Comparison of ENCODE assay signal across 8 cellular contexts in the genomic region with DNA sequence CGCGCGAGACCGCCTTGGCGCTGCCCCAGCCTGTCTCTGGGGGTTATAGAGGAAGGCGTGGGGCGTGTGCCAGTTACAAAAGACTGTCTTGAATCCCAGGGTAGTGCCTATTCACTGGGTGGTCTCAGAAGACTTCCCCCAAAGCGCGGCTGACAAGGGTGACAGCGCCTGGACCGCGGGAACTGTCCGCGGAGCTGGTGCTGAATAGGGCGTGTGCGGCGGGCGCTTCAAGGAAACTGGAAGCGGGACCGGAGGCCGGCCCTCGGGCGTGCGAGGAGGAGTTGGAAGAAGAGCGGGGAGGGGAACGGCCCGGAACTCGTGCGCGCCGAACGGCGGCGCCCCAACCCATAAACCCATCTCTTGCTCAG. TPM values are rescaled to one million over a fixed set of nuclear protein-coding genes. Genes with fewer than 3 reads are reported as not detected.
DNase-seq lines count a peak whose midpoint lies in the region; ATAC-seq and TF ChIP-seq lines count a peak whose summit lies in the region.

No MANE protein-coding gene starts in this region.

- peak overlapping the region; percentile 34 for H3K4me3 Mint-ChIP-seq in activated CD4-positive, alpha-beta memory T cell treated with anti-CD3 and anti-CD28 coated beads, Interleukin-2, amount 10 ng/mL, durations not matched to agents 7 days and 5 days

- H3K4me2 ChIP-seq in neural cell (ENCODE audit: low read length), result no peak overlapping the region

- peaks cover 75% of the 10 kb centered on the region for H3K27me3 Mint-ChIP-seq in activated CD4-positive, alpha-beta memory T cell treated with anti-CD3 and anti-CD28 coated beads, Interleukin-2, amount 10 ng/mL, durations not matched to agents 7 days and 5 days

- H3K36me3 Mint-ChIP-seq in activated CD4-positive, alpha-beta memory T cell treated with anti-CD3 and anti-CD28 coated beads, Interleukin-2, amount 10 ng/mL, durations not matched to agents 7 days and 5 days (ENCODE audit: low read depth), result no peaks in the 10 kb centered on the region

- H4K20me1 ChIP-seq in neural cell (ENCODE audit: insufficient read depth), result no peaks in the 10 kb centered on the region

- H3K27me3 ChIP-seq in neural cell (ENCODE audit: insufficient read depth, low read depth, low read length), result peaks cover 98% of the 10 kb centered on the region

- TF ChIP-seq EP300 in neural cell (conservative IDR thresholded peaks at IDR 0.05; ENCODE audit: poor library complexity, severe bottlenecking), result no peak

- TF ChIP-seq RAD21 in neural cell (conservative IDR thresholded peaks at IDR 0.05), result no peak

- TF ChIP-seq CTCF in neural cell (IDR thresholded peaks at IDR 0.05; ENCODE audit: poor library complexity, severe bottlenecking), result no peak

- H3K36me3 ChIP-seq in neural cell (ENCODE audit: insufficient read depth, low read length), result no peaks in the 10 kb centered on the region

- POLR2A ChIA-PET in activated CD4-positive, alpha-beta memory T cell treated with anti-CD3 and anti-CD28 coated beads, Interleukin-2, amount 10 ng/mL, durations not matched to agents 7 days and 5 days (lab: Charles Lee), result interaction anchor here (1.4 to 2.4 kb wide), 3 partner anchors 11 to 57 kb away, joined by 4 to 14 read pairs (median 4); a partner anchor contains a TSS

- peak overlapping the region; percentile 72 for H3K4me3 ChIP-seq in neural cell (ENCODE audit: low read length)

- no peaks in the 10 kb centered on the region for H3K79me2 ChIP-seq in neural cell (replicated peaks; ENCODE audit: insufficient read depth, low read length)

- no peaks in the 10 kb centered on the region for H3K9me3 ChIP-seq in neural cell (ENCODE audit: low read length)

- H3K9me2 ChIP-seq in neural cell (ENCODE audit: insufficient read depth, low read length), result no peaks in the 10 kb centered on the region

- peaks cover 16% of the 10 kb centered on the region for H3K4me1 Mint-ChIP-seq in activated CD4-positive, alpha-beta memory T cell treated with anti-CD3 and anti-CD28 coated beads, Interleukin-2, amount 10 ng/mL, durations not matched to agents 7 days and 5 days

- no peak overlapping the region for H2AFZ ChIP-seq in neural cell (ENCODE audit: low read depth, low read length)

- DNase-seq in CD1c-positive myeloid dendritic cell (ENCODE audit: extremely low spot score) (peak; percentile 82), HuH-7.5 (ENCODE audit: low spot score) (peak; percentile 81), NCI-H2107 (lab: John Stamatoyannopoulos, UW) (no peak)
- DNase-seq in activated CD4-positive, alpha-beta memory T cell treated with anti-CD3 and anti-CD28 coated beads, Interleukin-2, amount 10 ng/mL, durations not matched to agents 7 days and 5 days, result peak; percentile 65

- CTCF ChIA-PET in activated CD4-positive, alpha-beta memory T cell treated with anti-CD3 and anti-CD28 coated beads, Interleukin-2, amount 10 ng/mL, durations not matched to agents 7 days and 5 days (lab: Charles Lee), result interaction anchor here (1.3 to 3.3 kb wide), 7 partner anchors 10 to 446 kb away, joined by 3 to 19 read pairs (median 8); a partner anchor contains a TSS

- H3K27ac ChIP-seq in neural cell (ENCODE audit: low read length), result no peak overlapping the region

- H3K9me3 Mint-ChIP-seq in activated CD4-positive, alpha-beta memory T cell treated with anti-CD3 and anti-CD28 coated beads, Interleukin-2, amount 10 ng/mL, durations not matched to agents 7 days and 5 days, result no peaks in the 10 kb centered on the region

- H3F3A ChIP-seq in neural cell (ENCODE audit: insufficient read depth, low read length, poor library complexity, severe bottlenecking), result no peaks in the 10 kb centered on the region

- ATAC-seq in esophagus mucosa (peak; percentile 47), GM19351 (IDR thresholded peaks at IDR 0.05; ENCODE audit: unreplicated experiment) (no peak), GM18519 (IDR thresholded peaks at IDR 0.05; ENCODE audit: low FRiP score, unreplicated experiment) (no peak)

- peak overlapping the region; percentile 42 for H3K9ac ChIP-seq in neural cell (ENCODE audit: low read length)

- H3K27ac Mint-ChIP-seq in activated CD4-positive, alpha-beta memory T cell treated with anti-CD3 and anti-CD28 coated beads, Interleukin-2, amount 10 ng/mL, durations not matched to agents 7 days and 5 days, result no peak overlapping the region

TF ChIP-seq in neural cell, 6 proteins besides CTCF, POLR2A, EP300 and RAD21:
- no peak for TF ChIP-seq EZH2 (IDR thresholded peaks at IDR 0.05; ENCODE audit: borderline replicate concordance, insufficient read depth, low read length, poor library complexity, severe bottlenecking)
- TF ChIP-seq, protein P1, sequence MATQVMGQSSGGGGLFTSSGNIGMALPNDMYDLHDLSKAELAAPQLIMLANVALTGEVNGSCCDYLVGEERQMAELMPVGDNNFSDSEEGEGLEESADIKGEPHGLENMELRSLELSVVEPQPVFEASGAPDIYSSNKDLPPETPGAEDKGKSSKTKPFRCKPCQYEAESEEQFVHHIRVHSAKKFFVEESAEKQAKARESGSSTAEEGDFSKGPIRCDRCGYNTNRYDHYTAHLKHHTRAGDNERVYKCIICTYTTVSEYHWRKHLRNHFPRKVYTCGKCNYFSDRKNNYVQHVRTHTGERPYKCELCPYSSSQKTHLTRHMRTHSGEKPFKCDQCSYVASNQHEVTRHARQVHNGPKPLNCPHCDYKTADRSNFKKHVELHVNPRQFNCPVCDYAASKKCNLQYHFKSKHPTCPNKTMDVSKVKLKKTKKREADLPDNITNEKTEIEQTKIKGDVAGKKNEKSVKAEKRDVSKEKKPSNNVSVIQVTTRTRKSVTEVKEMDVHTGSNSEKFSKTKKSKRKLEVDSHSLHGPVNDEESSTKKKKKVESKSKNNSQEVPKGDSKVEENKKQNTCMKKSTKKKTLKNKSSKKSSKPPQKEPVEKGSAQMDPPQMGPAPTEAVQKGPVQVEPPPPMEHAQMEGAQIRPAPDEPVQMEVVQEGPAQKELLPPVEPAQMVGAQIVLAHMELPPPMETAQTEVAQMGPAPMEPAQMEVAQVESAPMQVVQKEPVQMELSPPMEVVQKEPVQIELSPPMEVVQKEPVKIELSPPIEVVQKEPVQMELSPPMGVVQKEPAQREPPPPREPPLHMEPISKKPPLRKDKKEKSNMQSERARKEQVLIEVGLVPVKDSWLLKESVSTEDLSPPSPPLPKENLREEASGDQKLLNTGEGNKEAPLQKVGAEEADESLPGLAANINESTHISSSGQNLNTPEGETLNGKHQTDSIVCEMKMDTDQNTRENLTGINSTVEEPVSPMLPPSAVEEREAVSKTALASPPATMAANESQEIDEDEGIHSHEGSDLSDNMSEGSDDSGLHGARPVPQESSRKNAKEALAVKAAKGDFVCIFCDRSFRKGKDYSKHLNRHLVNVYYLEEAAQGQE (IDR thresholded peaks at IDR 0.05; ENCODE audit: borderline replicate concordance), result peak; percentile 77

RNA-seq across cellular contexts. Expression of a gene that starts 2.3 kb away (rescaled TPM):
- total RNA-seq in activated CD4-positive, alpha-beta memory T cell treated with anti-CD3 and anti-CD28 coated beads, Interleukin-2, amount 10 ng/mL, durations not matched to agents 7 days and 5 days, result not detected
- not detected for total RNA-seq in esophagus mucosa
- 0.90 TPM in 1 of 2 replicates, not detected in the other for polyA plus RNA-seq in neural cell
- polyA minus RNA-seq in neural cell, result 0.69 and 1.2 TPM in 2 replicates

RNA-seq across cellular contexts. Expression of a gene that starts 6.8 kb away (rescaled TPM):
- total RNA-seq in activated CD4-positive, alpha-beta memory T cell treated with anti-CD3 and anti-CD28 coated beads, Interleukin-2, amount 10 ng/mL, durations not matched to agents 7 days and 5 days, result 10 to 100 TPM; 12.0 to 13.3 TPM
- total RNA-seq in esophagus mucosa, result 0.92 TPM
- polyA plus RNA-seq in neural cell, result 6.0 and 6.7 TPM in 2 replicates
- 17.5 and 18.8 TPM in 2 replicates for polyA minus RNA-seq in neural cell

RNA-seq across cellular contexts. Expression of a gene that starts 57.0 kb away (rescaled TPM):
- 100 to 1,000 TPM; 259 to 262 TPM for total RNA-seq in activated CD4-positive, alpha-beta memory T cell treated with anti-CD3 and anti-CD28 coated beads, Interleukin-2, amount 10 ng/mL, durations not matched to agents 7 days and 5 days
- 253 TPM for total RNA-seq in esophagus mucosa
- polyA plus RNA-seq in neural cell, result 309 and 310 TPM in 2 replicates
- polyA minus RNA-seq in neural cell, result 196 and 202 TPM in 2 replicates

RNA-seq across cellular contexts. Expression of a gene that starts 58.0 kb away (rescaled TPM):
- total RNA-seq in activated CD4-positive, alpha-beta memory T cell treated with anti-CD3 and anti-CD28 coated beads, Interleukin-2, amount 10 ng/mL, durations not matched to agents 7 days and 5 days, result 10 to 100 TPM; 10.1 to 10.7 TPM
- 19.0 TPM for total RNA-seq in esophagus mucosa
- polyA plus RNA-seq in neural cell, result 36.5 TPM in 2 replicates
- 16.6 and 21.3 TPM in 2 replicates for polyA minus RNA-seq in neural cell
